1 cellular context compared by ENCODE assay signal in the genomic region with DNA sequence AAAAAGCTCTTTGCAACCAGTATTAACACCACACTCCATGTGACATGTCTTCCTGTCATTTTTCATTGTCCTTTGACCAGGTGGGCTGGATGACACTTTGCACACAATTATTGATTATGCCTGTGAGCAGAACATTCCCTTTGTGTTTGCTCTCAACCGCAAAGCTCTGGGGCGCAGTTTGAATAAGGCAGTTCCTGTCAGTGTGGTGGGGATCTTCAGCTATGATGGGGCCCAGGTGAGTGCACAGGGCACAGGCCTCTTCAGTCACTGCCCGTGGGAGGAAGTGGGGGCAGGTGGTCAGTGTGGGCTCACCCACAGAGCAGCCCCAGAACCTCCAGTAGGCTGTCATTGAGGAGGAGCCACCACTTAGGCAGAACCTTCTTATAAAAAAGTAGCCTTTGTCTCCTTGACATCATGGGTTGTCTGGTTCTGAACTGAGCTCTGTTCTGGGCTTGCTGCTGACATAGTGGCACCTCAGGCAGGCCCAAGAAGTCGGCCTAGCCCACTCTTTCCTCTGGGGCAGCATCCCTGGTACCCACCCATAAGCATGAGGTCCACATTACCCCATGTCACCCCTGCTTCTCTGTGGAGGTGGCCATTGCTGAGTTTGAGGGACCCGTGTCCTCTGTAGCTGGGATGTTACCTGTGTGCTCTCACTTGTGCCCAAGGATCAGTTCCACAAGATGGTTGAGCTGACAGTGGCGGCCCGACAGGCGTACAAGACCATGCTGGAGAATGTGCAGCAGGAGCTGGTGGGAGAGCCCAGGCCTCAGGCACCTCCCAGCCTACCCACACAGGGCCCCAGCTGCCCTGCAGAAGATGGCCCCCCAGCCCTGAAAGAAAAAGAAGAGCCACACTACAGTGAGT.
A peak's percentile ranks its signal among the peaks of the same experiment; 100 is the strongest.
TF ChIP-seq lines count a peak whose summit lies in the region.

No MANE protein-coding gene starts in this region.

TF ChIP-seq in HepG2, 621 proteins besides CTCF, POLR2A, EP300 and RAD21 (continued from another document and continues in another):
- TF ChIP-seq, protein P1, sequence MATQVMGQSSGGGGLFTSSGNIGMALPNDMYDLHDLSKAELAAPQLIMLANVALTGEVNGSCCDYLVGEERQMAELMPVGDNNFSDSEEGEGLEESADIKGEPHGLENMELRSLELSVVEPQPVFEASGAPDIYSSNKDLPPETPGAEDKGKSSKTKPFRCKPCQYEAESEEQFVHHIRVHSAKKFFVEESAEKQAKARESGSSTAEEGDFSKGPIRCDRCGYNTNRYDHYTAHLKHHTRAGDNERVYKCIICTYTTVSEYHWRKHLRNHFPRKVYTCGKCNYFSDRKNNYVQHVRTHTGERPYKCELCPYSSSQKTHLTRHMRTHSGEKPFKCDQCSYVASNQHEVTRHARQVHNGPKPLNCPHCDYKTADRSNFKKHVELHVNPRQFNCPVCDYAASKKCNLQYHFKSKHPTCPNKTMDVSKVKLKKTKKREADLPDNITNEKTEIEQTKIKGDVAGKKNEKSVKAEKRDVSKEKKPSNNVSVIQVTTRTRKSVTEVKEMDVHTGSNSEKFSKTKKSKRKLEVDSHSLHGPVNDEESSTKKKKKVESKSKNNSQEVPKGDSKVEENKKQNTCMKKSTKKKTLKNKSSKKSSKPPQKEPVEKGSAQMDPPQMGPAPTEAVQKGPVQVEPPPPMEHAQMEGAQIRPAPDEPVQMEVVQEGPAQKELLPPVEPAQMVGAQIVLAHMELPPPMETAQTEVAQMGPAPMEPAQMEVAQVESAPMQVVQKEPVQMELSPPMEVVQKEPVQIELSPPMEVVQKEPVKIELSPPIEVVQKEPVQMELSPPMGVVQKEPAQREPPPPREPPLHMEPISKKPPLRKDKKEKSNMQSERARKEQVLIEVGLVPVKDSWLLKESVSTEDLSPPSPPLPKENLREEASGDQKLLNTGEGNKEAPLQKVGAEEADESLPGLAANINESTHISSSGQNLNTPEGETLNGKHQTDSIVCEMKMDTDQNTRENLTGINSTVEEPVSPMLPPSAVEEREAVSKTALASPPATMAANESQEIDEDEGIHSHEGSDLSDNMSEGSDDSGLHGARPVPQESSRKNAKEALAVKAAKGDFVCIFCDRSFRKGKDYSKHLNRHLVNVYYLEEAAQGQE (IDR thresholded peaks at IDR 0.05; ENCODE audit: borderline replicate concordance in 1 of 2, low read depth in 1 of 2, low read length in 2 of 2): no peak
- TF ChIP-seq, protein P2, sequence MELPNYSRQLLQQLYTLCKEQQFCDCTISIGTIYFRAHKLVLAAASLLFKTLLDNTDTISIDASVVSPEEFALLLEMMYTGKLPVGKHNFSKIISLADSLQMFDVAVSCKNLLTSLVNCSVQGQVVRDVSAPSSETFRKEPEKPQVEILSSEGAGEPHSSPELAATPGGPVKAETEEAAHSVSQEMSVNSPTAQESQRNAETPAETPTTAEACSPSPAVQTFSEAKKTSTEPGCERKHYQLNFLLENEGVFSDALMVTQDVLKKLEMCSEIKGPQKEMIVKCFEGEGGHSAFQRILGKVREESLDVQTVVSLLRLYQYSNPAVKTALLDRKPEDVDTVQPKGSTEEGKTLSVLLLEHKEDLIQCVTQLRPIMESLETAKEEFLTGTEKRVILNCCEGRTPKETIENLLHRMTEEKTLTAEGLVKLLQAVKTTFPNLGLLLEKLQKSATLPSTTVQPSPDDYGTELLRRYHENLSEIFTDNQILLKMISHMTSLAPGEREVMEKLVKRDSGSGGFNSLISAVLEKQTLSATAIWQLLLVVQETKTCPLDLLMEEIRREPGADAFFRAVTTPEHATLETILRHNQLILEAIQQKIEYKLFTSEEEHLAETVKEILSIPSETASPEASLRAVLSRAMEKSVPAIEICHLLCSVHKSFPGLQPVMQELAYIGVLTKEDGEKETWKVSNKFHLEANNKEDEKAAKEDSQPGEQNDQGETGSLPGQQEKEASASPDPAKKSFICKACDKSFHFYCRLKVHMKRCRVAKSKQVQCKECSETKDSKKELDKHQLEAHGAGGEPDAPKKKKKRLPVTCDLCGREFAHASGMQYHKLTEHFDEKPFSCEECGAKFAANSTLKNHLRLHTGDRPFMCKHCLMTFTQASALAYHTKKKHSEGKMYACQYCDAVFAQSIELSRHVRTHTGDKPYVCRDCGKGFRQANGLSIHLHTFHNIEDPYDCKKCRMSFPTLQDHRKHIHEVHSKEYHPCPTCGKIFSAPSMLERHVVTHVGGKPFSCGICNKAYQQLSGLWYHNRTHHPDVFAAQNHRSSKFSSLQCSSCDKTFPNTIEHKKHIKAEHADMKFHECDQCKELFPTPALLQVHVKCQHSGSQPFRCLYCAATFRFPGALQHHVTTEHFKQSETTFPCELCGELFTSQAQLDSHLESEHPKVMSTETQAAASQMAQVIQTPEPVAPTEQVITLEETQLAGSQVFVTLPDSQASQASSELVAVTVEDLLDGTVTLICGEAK (IDR thresholded peaks at IDR 0.05): no peak
- TF ChIP-seq, protein P2 (CRISPR knock-in tag; IDR thresholded peaks at IDR 0.05): peak; percentile 56; the same call in 1 of the 2 replicates
- TF ChIP-seq HHEX (CRISPR knock-in tag; IDR thresholded peaks at IDR 0.05) (peak; percentile 90), MIER2 (CRISPR knock-in tag; IDR thresholded peaks at IDR 0.05) (peak; percentile 70; the same call in 1 of the 2 replicates), ZNF180 (CRISPR knock-in tag; IDR thresholded peaks at IDR 0.05; ENCODE audit: borderline replicate concordance, low read depth) (no peak), ZNF776 (CRISPR knock-in tag; IDR thresholded peaks at IDR 0.05) (no peak), SOX13 (IDR thresholded peaks at IDR 0.05) (peak; percentile 93), SOX13 (CRISPR knock-in tag; conservative IDR thresholded peaks at IDR 0.05 in 1 of 2, IDR thresholded peaks at IDR 0.05 in 1 of 2) (peak in 1 of 2 experiments; percentile 97; a peak in 2 of 4 replicates), MIER3 (CRISPR knock-in tag; IDR thresholded peaks at IDR 0.05; ENCODE audit: borderline replicate concordance) (peak; percentile 93; the same call in 1 of the 2 replicates), SP1 (IDR thresholded peaks at IDR 0.05) (no peak), SP1 (CRISPR knock-in tag; IDR thresholded peaks at IDR 0.05) (no peak), ZNF367 (CRISPR knock-in tag; IDR thresholded peaks at IDR 0.05; ENCODE audit: borderline replicate concordance) (no peak), ZEB1 (IDR thresholded peaks at IDR 0.05; ENCODE audit: insufficient replicate concordance, low read depth) (peak; percentile 98), CHD4 (IDR thresholded peaks at IDR 0.05; ENCODE audit: borderline replicate concordance, low read length) (0 out of 2 replicates have a peak, but pooled peaks have one; percentile 48), MXD4 (CRISPR knock-in tag; IDR thresholded peaks at IDR 0.05) (peak; percentile 98), ZNF264 (CRISPR knock-in tag; IDR thresholded peaks at IDR 0.05) (no peak), HNRNPH1 (optimal IDR thresholded peaks at IDR 0.05; ENCODE audit: low read depth, low read length) (no peak), KDM1A (CRISPR knock-in tag; IDR thresholded peaks at IDR 0.05) (peak; percentile 77), ZNF772 (CRISPR knock-in tag; IDR thresholded peaks at IDR 0.05) (0 out of 2 replicates have a peak, but pooled peaks have one; percentile 44), KAT2B (IDR thresholded peaks at IDR 0.05; ENCODE audit: borderline replicate concordance, low read depth, low read length) (peak; percentile 64; the same call in 1 of the 2 replicates), ZNF207 (IDR thresholded peaks at IDR 0.05; ENCODE audit: borderline replicate concordance) (no peak), HMGA1 (CRISPR knock-in tag; conservative IDR thresholded peaks at IDR 0.05) (no peak), PCBP1 (IDR thresholded peaks at IDR 0.05; ENCODE audit: borderline replicate concordance, low read depth, low read length) (no peak), ZNF335 (CRISPR knock-in tag; IDR thresholded peaks at IDR 0.05) (0 out of 2 replicates have a peak, but pooled peaks have one; percentile 59), ZNF232 (CRISPR knock-in tag; IDR thresholded peaks at IDR 0.05; ENCODE audit: borderline replicate concordance) (no peak), TBX3 (IDR thresholded peaks at IDR 0.05; ENCODE audit: borderline replicate concordance) (peak; percentile 79; the same call in 1 of the 2 replicates), KDM4B (CRISPR knock-in tag; IDR thresholded peaks at IDR 0.05) (peak; percentile 85), MEIS2 (CRISPR knock-in tag; IDR thresholded peaks at IDR 0.05) (peak; percentile 95), ISL2 (CRISPR knock-in tag; IDR thresholded peaks at IDR 0.05) (peak; percentile 80; the same call in 1 of the 2 replicates)
- TF ChIP-seq, protein P3, sequence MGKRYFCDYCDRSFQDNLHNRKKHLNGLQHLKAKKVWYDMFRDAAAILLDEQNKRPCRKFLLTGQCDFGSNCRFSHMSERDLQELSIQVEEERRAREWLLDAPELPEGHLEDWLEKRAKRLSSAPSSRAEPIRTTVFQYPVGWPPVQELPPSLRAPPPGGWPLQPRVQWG (CRISPR knock-in tag; IDR thresholded peaks at IDR 0.05; ENCODE audit: borderline replicate concordance, low read depth): no peak
- TF ChIP-seq, protein P4, sequence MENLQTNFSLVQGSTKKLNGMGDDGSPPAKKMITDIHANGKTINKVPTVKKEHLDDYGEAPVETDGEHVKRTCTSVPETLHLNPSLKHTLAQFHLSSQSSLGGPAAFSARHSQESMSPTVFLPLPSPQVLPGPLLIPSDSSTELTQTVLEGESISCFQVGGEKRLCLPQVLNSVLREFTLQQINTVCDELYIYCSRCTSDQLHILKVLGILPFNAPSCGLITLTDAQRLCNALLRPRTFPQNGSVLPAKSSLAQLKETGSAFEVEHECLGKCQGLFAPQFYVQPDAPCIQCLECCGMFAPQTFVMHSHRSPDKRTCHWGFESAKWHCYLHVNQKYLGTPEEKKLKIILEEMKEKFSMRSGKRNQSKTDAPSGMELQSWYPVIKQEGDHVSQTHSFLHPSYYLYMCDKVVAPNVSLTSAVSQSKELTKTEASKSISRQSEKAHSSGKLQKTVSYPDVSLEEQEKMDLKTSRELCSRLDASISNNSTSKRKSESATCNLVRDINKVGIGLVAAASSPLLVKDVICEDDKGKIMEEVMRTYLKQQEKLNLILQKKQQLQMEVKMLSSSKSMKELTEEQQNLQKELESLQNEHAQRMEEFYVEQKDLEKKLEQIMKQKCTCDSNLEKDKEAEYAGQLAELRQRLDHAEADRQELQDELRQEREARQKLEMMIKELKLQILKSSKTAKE (CRISPR knock-in tag; IDR thresholded peaks at IDR 0.05; ENCODE audit: borderline replicate concordance): peak; percentile 51; the same call in 1 of the 2 replicates
- TF ChIP-seq, protein P5, sequence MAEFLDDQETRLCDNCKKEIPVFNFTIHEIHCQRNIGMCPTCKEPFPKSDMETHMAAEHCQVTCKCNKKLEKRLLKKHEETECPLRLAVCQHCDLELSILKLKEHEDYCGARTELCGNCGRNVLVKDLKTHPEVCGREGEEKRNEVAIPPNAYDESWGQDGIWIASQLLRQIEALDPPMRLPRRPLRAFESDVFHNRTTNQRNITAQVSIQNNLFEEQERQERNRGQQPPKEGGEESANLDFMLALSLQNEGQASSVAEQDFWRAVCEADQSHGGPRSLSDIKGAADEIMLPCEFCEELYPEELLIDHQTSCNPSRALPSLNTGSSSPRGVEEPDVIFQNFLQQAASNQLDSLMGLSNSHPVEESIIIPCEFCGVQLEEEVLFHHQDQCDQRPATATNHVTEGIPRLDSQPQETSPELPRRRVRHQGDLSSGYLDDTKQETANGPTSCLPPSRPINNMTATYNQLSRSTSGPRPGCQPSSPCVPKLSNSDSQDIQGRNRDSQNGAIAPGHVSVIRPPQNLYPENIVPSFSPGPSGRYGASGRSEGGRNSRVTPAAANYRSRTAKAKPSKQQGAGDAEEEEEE (CRISPR knock-in tag; IDR thresholded peaks at IDR 0.05; ENCODE audit: borderline replicate concordance): no peak
- TF ChIP-seq, protein P6, sequence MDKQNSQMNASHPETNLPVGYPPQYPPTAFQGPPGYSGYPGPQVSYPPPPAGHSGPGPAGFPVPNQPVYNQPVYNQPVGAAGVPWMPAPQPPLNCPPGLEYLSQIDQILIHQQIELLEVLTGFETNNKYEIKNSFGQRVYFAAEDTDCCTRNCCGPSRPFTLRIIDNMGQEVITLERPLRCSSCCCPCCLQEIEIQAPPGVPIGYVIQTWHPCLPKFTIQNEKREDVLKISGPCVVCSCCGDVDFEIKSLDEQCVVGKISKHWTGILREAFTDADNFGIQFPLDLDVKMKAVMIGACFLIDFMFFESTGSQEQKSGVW (CRISPR knock-in tag; IDR thresholded peaks at IDR 0.05; ENCODE audit: borderline replicate concordance): no peak
- TF ChIP-seq, protein P7, sequence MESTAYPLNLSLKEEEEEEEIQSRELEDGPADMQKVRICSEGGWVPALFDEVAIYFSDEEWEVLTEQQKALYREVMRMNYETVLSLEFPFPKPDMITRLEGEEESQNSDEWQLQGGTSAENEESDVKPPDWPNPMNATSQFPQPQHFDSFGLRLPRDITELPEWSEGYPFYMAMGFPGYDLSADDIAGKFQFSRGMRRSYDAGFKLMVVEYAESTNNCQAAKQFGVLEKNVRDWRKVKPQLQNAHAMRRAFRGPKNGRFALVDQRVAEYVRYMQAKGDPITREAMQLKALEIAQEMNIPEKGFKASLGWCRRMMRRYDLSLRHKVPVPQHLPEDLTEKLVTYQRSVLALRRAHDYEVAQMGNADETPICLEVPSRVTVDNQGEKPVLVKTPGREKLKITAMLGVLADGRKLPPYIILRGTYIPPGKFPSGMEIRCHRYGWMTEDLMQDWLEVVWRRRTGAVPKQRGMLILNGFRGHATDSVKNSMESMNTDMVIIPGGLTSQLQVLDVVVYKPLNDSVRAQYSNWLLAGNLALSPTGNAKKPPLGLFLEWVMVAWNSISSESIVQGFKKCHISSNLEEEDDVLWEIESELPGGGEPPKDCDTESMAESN (CRISPR knock-in tag; conservative IDR thresholded peaks at IDR 0.05): peak; percentile 87
